8 cellular contexts compared by ENCODE assay signal in the genomic region with DNA sequence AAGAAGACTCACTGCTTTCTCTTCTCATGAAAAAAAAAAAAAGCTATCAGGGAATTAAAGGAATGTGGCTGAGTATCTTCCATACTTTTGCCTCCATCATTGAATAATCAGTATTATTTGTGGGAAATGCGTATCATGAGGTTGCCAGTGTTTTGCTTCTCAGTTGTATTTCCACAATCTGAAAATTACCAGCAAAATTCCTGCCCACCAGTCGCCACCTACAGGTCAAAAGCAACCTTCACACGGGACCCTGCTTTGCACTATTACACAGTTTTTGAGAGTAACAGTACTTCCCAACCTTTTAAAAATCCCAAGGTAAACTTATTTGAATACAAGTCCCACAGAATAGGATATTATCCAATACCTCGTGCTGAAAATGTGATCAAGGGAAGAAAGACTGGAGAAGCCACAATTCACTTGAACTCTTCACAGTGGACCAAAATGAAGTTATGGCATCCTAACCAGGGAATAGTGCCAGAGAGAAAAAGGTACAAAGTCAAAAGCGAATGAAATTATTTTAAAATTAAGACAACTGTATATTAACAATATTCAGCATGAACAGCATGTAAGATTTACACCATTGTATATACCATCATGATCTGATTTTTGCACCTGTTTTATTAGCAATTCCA. TPM values are rescaled to one million over a fixed set of nuclear protein-coding genes. Genes with fewer than 3 reads are reported as not detected.
A peak's percentile ranks its signal among the peaks of the same experiment; 100 is the strongest.
DNase-seq lines count a peak whose midpoint lies in the region; ATAC-seq, FAIRE-seq and TF ChIP-seq lines count a peak whose summit lies in the region.

No MANE protein-coding gene starts in this region.

- POLR2A ChIA-PET in HepG2 (lab: Yijun Ruan, JAX): no interaction called here

- H3K4me3 ChIP-seq in body of pancreas: no peak overlapping the region
- no peak overlapping the region for H3K4me3 ChIP-seq in HepG2 (replicated peaks in 1 of 3; ENCODE audit: insufficient read depth in 1 of 3, low read depth in 2 of 3, low read length in 3 of 3)

- 6 to 10% methylated on average over 5 of the region's 5 CpGs for WGBS in body of pancreas, 2 donors
- 8% methylated on average over 5 of the region's 5 CpGs for WGBS in HepG2 (ENCODE audit: low lambda C conversion rate)

- no peaks in the 10 kb centered on the region for H3K4me1 ChIP-seq in body of pancreas
- no peaks in the 10 kb centered on the region for H3K4me1 ChIP-seq in HepG2 (ENCODE audit: insufficient read depth, low read length)

- no peaks in the 10 kb centered on the region for H3K4me1 Mint-ChIP-seq in activated T-helper 2 cell treated with anti-CD3 and anti-CD28 coated beads, Interferon-gamma antibody, Interleukin-2, Interleukin-4, amounts not matched to agents 10 μg/mL and 5 μg/mL and 100 μg/mL, durations not matched to agents 14 hours and 24 hours and 36 hours (ENCODE audit: low read depth)

- no peak for TF ChIP-seq RAD21 in HepG2 (CRISPR knock-in tag; IDR thresholded peaks at IDR 0.05)

- no peaks in the 10 kb centered on the region for H3K79me2 ChIP-seq in HepG2 (ENCODE audit: insufficient read depth, low read length)

- H3K9ac ChIP-seq in HepG2 (ENCODE audit: insufficient read depth, low read depth, low read length): no peak overlapping the region

- TF ChIP-seq EP300 in HepG2 (IDR thresholded peaks at IDR 0.05; ENCODE audit: low read depth in 2 of 2, low read length in 2 of 2) (no peak), HepG2 (CRISPR knock-in tag; IDR thresholded peaks at IDR 0.05; ENCODE audit: borderline replicate concordance) (no peak)

- peak; percentile 22 to 60 (median 47) for TF ChIP-seq CTCF in body of pancreas (IDR thresholded peaks at IDR 0.05)
- peak; percentile 58 for TF ChIP-seq CTCF in HepG2 (CRISPR knock-in tag; IDR thresholded peaks at IDR 0.05)

- CTCF ChIA-PET in HepG2 (lab: Yijun Ruan, JAX; ENCODE audit: low intra/inter-chr PET ratio, low total read pairs): no interaction called here

- in situ Hi-C loops in HepG2 (cut with HindIII; ENCODE audit: extremely low pct_ligation_motif_present, low pct_unique_long_range_greater_than_20kb): no loop called here

- H3K27me3 Mint-ChIP-seq in activated T-helper 2 cell treated with anti-CD3 and anti-CD28 coated beads, Interferon-gamma antibody, Interleukin-2, Interleukin-4, amounts not matched to agents 10 μg/mL and 5 μg/mL and 100 μg/mL, durations not matched to agents 14 hours and 24 hours and 36 hours (ENCODE audit: low read depth): peaks cover 26% of the 10 kb centered on the region

- DNase-seq in AG08396 (ENCODE audit: low spot score) (peak; percentile 64), NCI-H1694 treated with DMSO at 0.1 percent for 48 hours (lab: John Stamatoyannopoulos, UW) (peak; percentile 24), body of pancreas (peak in 3 of 4 donors; percentile 3 to 39 (median 11)), HepG2 (ENCODE audit: low spot score) (peak; percentile 0), 8988T (no peak)
- DNase-seq in activated T-helper 2 cell treated with anti-CD3 and anti-CD28 coated beads, Interferon-gamma antibody, Interleukin-2, Interleukin-4, amounts not matched to agents 10 μg/mL and 5 μg/mL and 100 μg/mL, durations not matched to agents 14 hours and 24 hours and 36 hours (ENCODE audit: low spot score): no peak

- no peak overlapping the region for H3K4me3 Mint-ChIP-seq in activated T-helper 2 cell treated with anti-CD3 and anti-CD28 coated beads, Interferon-gamma antibody, Interleukin-2, Interleukin-4, amounts not matched to agents 10 μg/mL and 5 μg/mL and 100 μg/mL, durations not matched to agents 14 hours and 24 hours and 36 hours (ENCODE audit: low read depth)

- no peak overlapping the region for H3K4me2 ChIP-seq in HepG2 (ENCODE audit: low read depth, low read length)

- no peaks in the 10 kb centered on the region for H3K9me3 ChIP-seq in body of pancreas
- H3K9me3 ChIP-seq in HepG2 (ENCODE audit: low read length): no peaks in the 10 kb centered on the region

- H3K27me3 ChIP-seq in body of pancreas: no peaks in the 10 kb centered on the region
- H3K27me3 ChIP-seq in HepG2 (ENCODE audit: control insufficient read depth in 1 of 2, insufficient read depth in 2 of 2, low read length in 2 of 2): no peaks in the 10 kb centered on the region

- TF ChIP-seq POLR2A in body of pancreas (IDR thresholded peaks at IDR 0.05) (no peak), HepG2 (IDR thresholded peaks at IDR 0.05; ENCODE audit: insufficient read depth in 1 of 2, low read depth in 2 of 2, low read length in 2 of 2) (no peak)

- no peak overlapping the region for H3K27ac Mint-ChIP-seq in activated T-helper 2 cell treated with anti-CD3 and anti-CD28 coated beads, Interferon-gamma antibody, Interleukin-2, Interleukin-4, amounts not matched to agents 10 μg/mL and 5 μg/mL and 100 μg/mL, durations not matched to agents 14 hours and 24 hours and 36 hours

- no peak for ATAC-seq in body of pancreas
- ATAC-seq in HepG2: peak; percentile 46; the same call in 1 of the 3 replicates
- no peak for ATAC-seq in GM19452 (IDR thresholded peaks at IDR 0.05; ENCODE audit: unreplicated experiment)

- no peaks in the 10 kb centered on the region for H3K9me3 Mint-ChIP-seq in activated T-helper 2 cell treated with anti-CD3 and anti-CD28 coated beads, Interferon-gamma antibody, Interleukin-2, Interleukin-4, amounts not matched to agents 10 μg/mL and 5 μg/mL and 100 μg/mL, durations not matched to agents 14 hours and 24 hours and 36 hours

- FAIRE-seq in G401.6 (lab: Jason Lieb, UNC) (peak; percentile 88), HepG2 (lab: Jason Lieb, UNC) (peak; percentile 52)

- intact Hi-C loops in body of pancreas (cut with DNase I) (no loop called here), HepG2 (cut with micrococcal nuclease; ENCODE audit: unreplicated experiment) (no loop called here)
- intact Hi-C loops in activated T-helper 2 cell treated with anti-CD3 and anti-CD28 coated beads, Interferon-gamma antibody, Interleukin-2, Interleukin-4, amounts not matched to agents 10 μg/mL and 5 μg/mL and 100 μg/mL, durations not matched to agents 14 hours and 24 hours and 36 hours (cut with micrococcal nuclease): loop anchor here (1.0 kb wide), 1 partner anchor 148 kb away; no protein-coding TSS in a partner anchor

- no TSS peak for BruUV-seq in HepG2 (replicated peaks; lab: Mats Ljungman, UMichigan)

- H4K20me1 ChIP-seq in HepG2 (ENCODE audit: insufficient read depth, low read length): no peaks in the 10 kb centered on the region

- no peaks in the 10 kb centered on the region for H3K36me3 Mint-ChIP-seq in activated T-helper 2 cell treated with anti-CD3 and anti-CD28 coated beads, Interferon-gamma antibody, Interleukin-2, Interleukin-4, amounts not matched to agents 10 μg/mL and 5 μg/mL and 100 μg/mL, durations not matched to agents 14 hours and 24 hours and 36 hours (ENCODE audit: low read depth)

- H3K27ac ChIP-seq in body of pancreas (no peak overlapping the region), HepG2 (ENCODE audit: extremely low read length, insufficient read depth, low read length) (no peak overlapping the region)

- H2AFZ ChIP-seq in HepG2 (ENCODE audit: low read length): no peak overlapping the region

- no peaks in the 10 kb centered on the region for H3K36me3 ChIP-seq in body of pancreas (replicated peaks in 1 of 2; ENCODE audit: insufficient read depth in 1 of 2, low read depth in 2 of 2)
- no peaks in the 10 kb centered on the region for H3K36me3 ChIP-seq in HepG2 (replicated peaks in 1 of 2; ENCODE audit: control insufficient read depth in 1 of 2, insufficient read depth in 2 of 2, low read length in 2 of 2)

TF ChIP-seq in HepG2, 621 proteins besides CTCF, POLR2A, EP300 and RAD21 (continues in another document):
- no peak for TF ChIP-seq ZNF234 (CRISPR knock-in tag; conservative IDR thresholded peaks at IDR 0.05)
- TF ChIP-seq STAG1 (CRISPR knock-in tag; IDR thresholded peaks at IDR 0.05): peak; percentile 37
- TF ChIP-seq ZNF343 (CRISPR knock-in tag; IDR thresholded peaks at IDR 0.05): no peak
- TF ChIP-seq SMC3 (IDR thresholded peaks at IDR 0.05; ENCODE audit: low read length): peak; percentile 29

RNA-seq across cellular contexts. Expression of a gene that starts 30.4 kb away (rescaled TPM):
- total RNA-seq in body of pancreas: 10 to 100 TPM; 42.5 to 45.8 TPM
- total RNA-seq in HepG2 (2016; rRNA removed; fragmentation: Illumina TruSeq; extraction: Trizol): 75.8 and 124 TPM in 2 replicates
- total RNA-seq in HepG2 (2016; cell fraction: cytosol; rRNA removed; fragmentation: Illumina TruSeq; extraction: Trizol; ENCODE audit: low read depth): 15.5 and 16.5 TPM in 2 replicates
- 79.1 and 122 TPM in 2 replicates for total RNA-seq in HepG2 (2016; cell fraction: insoluble cytoplasmic fraction; rRNA removed; fragmentation: Illumina TruSeq; extraction: Trizol)
- 44.8 and 47.9 TPM in 2 replicates for total RNA-seq in HepG2 (2016; cell fraction: membrane; rRNA removed; fragmentation: Illumina TruSeq; extraction: Trizol)
- total RNA-seq in HepG2 (2016; cell fraction: nucleus; rRNA removed; fragmentation: Illumina TruSeq; extraction: Trizol): 102 and 116 TPM in 2 replicates
- polyA plus RNA-seq in HepG2 (2011; rRNA removed): 42.2 and 44.7 TPM in 2 replicates
- 33.9 and 40.5 TPM in 2 replicates for polyA plus RNA-seq in HepG2 (2011; cell fraction: cytosol; rRNA removed)
- 21.5 and 23.2 TPM in 2 replicates for polyA plus RNA-seq in HepG2 (2011; cell fraction: nucleus; rRNA removed)
- 71.4 and 76.9 TPM in 2 replicates for polyA plus RNA-seq in HepG2 (2012)
- polyA plus RNA-seq in HepG2 (2016; cell fraction: cytosol; fragmentation: Illumina TruSeq; extraction: Trizol; ENCODE audit: low read depth): 16.0 and 16.3 TPM in 2 replicates
- 75.3 and 80.9 TPM in 2 replicates for polyA plus RNA-seq in HepG2 (2016; cell fraction: insoluble cytoplasmic fraction; fragmentation: Illumina TruSeq; extraction: Trizol; ENCODE audit: low read depth)
- polyA plus RNA-seq in HepG2 (2016; cell fraction: membrane; fragmentation: Illumina TruSeq; extraction: Trizol; ENCODE audit: low read depth): 29.1 and 30.4 TPM in 2 replicates
- 155 and 169 TPM in 2 replicates for polyA plus RNA-seq in HepG2 (2016; cell fraction: nucleus; fragmentation: Illumina TruSeq; extraction: Trizol; ENCODE audit: insufficient read depth, low read depth)
- polyA minus RNA-seq in HepG2 (2011; rRNA and poly(A)+ RNA removed; ENCODE audit: low replicate concordance): 26.3 and 32.7 TPM in 2 replicates
- 39.7 and 41.7 TPM in 2 replicates for polyA minus RNA-seq in HepG2 (2011; cell fraction: cytosol; rRNA and poly(A)+ RNA removed)
- polyA minus RNA-seq in HepG2 (2011; cell fraction: nucleus; rRNA and poly(A)+ RNA removed): 11.1 and 17.4 TPM in 2 replicates
- 45.2 and 46.0 TPM in 2 replicates for total RNA-seq in activated T-helper 2 cell treated with anti-CD3 and anti-CD28 coated beads, Interferon-gamma antibody, Interleukin-2, Interleukin-4, amounts not matched to agents 10 μg/mL and 5 μg/mL and 100 μg/mL, durations not matched to agents 14 hours and 24 hours and 36 hours

Comparison
In these comparisons a context has a peak if more than half of its experiments do, and no peak if none do; other contexts are left out.
1. DNase-seq: peak in AG08396 (single experiment), NCI-H1694 treated with DMSO at 0.1 percent for 48 hours (single experiment), body of pancreas (3 of 4) and HepG2 (single experiment); none in activated T-helper 2 cell treated with anti-CD3 and anti-CD28 coated beads, Interferon-gamma antibody, Interleukin-2, Interleukin-4, amounts not matched to agents 10 μg/mL and 5 μg/mL and 100 μg/mL, durations not matched to agents 14 hours and 24 hours and 36 hours (single experiment) and 8988T (single experiment).